Comparison of ENCODE assay signal across 17 cellular contexts in the genomic region with DNA sequence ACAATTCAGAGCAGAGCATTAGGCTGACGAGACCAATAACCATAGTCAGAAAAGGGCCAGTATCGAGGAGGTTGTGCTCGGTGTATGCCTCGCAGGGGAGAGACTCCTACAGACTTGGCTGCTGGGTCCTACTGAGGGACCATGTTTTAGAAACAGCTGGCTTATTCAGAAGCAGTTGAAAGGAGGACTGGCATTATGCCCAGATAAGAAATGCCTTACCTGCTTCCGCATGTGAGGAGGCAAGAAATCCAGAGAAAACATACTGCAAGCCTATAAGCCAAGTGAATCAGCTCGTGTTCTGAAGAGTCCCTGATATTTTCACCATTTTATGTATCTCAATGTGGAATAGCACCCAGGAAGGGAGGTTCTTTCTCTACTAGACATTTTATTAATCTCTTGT.
"Had no signal": no experiment of that assay in that cellular context is flagged by ENCODE, and none has a peak within 500 bp of the region (broad histone marks: within the 10 kb centered on the region; RNA-seq: fewer than 3 reads in every experiment).

No MANE protein-coding gene starts in this region.

- DNase-seq: activated CD8-positive, alpha-beta memory T cell treated with anti-CD3 and anti-CD28 coated beads, Interleukin-2, amount 50 U/mL, for 4 hours; activated CD8-positive, alpha-beta T cell treated with anti-CD3 and anti-CD28 coated beads for 36 hours; activated naive CD8-positive, alpha-beta T cell treated with anti-CD3 and anti-CD28 coated beads, Interleukin-2, amount 10 ng/mL, durations not matched to agents 7 days and 5 days; aorta; dorsolateral prefrontal cortex; glutamatergic neuron; left colon; naive thymus-derived CD4-positive, alpha-beta T cell; posterior cingulate gyrus; small intestine had no signal

- ATAC-seq: activated CD8-positive, alpha-beta T cell treated with anti-CD3 and anti-CD28 coated beads for 36 hours; left colon; naive thymus-derived CD4-positive, alpha-beta T cell had no signal

- H3K36me3 ChIP-seq: esophagus muscularis mucosa, neutrophil, right atrium auricular region, tibial nerve, vagina had no signal

- H3K4me1 ChIP-seq: esophagus muscularis mucosa, right atrium auricular region, tibial nerve, vagina had no signal

- H3K27ac ChIP-seq: dorsolateral prefrontal cortex, esophagus muscularis mucosa, neutrophil, right atrium auricular region, tibial nerve, vagina, VCaP had no signal

- FAIRE-seq: small intestine had no signal

- H3K4me3 ChIP-seq: dorsolateral prefrontal cortex, esophagus muscularis mucosa, lung, right atrium auricular region, tibial nerve, vagina had no signal

- H3K9me3 ChIP-seq: vagina had no signal
